In genomic region chr5:77032635-77033034, GRCh38 we compare ENCODE assay signal across 18 cellular contexts. TPM values are rescaled to one million over a fixed set of nuclear protein-coding genes. Genes with fewer than 3 reads are reported as not detected.
A peak's percentile ranks its signal among the peaks of the same experiment; 100 is the strongest.
DNase-seq lines count a peak whose midpoint lies in the region; ATAC-seq, FAIRE-seq and TF ChIP-seq lines count a peak whose summit lies in the region.
"Had no signal": no experiment of that assay in that cellular context is flagged by ENCODE, and none has a peak within 500 bp of the region (broad histone marks: within the 10 kb centered on the region; RNA-seq: fewer than 3 reads in every experiment).

No MANE protein-coding gene starts in this region.

- no peak for ATAC-seq in A549

- DNase-seq in A549 (ENCODE audit: low read depth in 1 of 2, low spot score in 1 of 2) = no peak
- no peak for DNase-seq in CD8-positive, alpha-beta memory T cell
- no peak for DNase-seq in MCF 10A (ENCODE audit: unreplicated experiment)
- DNase-seq in activated effector memory CD4-positive, alpha-beta T cell treated with anti-CD3 and anti-CD28 coated beads, Interleukin-2, amount 50 U/mL, for 16 hours = no peak
- no peak for DNase-seq in HUDEP-2 (lab: John Stamatoyannopoulos, UW; ENCODE audit: unreplicated experiment in 76 of 76)
- no peak for DNase-seq in T1000 (lab: John Stamatoyannopoulos, UW)
- DNase-seq: DMS79, GDM1, NCI-H1436, NCI-H2081 treated with DMSO at 0.1 percent for 48 hours, OCI-M1, RPMI8226, SW 1271 had no signal

- peaks cover 24% of the 10 kb centered on the region for H3K79me2 ChIP-seq in OCI-LY1 (ENCODE audit: insufficient read depth, low read length)

- no peaks in the 10 kb centered on the region for H3K27me3 Mint-ChIP-seq in CD8-positive, alpha-beta memory T cell
- no peaks in the 10 kb centered on the region for H3K27me3 Mint-ChIP-seq in brain
- H3K27me3 Mint-ChIP-seq in MCF 10A (ENCODE audit: insufficient read depth, unreplicated experiment) = no peaks in the 10 kb centered on the region

- H3K9me2 ChIP-seq in OCI-LY1 (ENCODE audit: low read depth, low read length) = no peaks in the 10 kb centered on the region

- TF ChIP-seq CTCF in A549 (IDR thresholded peaks at IDR 0.05) (no peak), OCI-LY1 (IDR thresholded peaks at IDR 0.05; ENCODE audit: low read length) (no peak), brain (conservative IDR thresholded peaks at IDR 0.05) (no peak), MCF 10A (IDR thresholded peaks at IDR 0.05; ENCODE audit: unreplicated experiment) (no peak)

- 70% methylated on average over 4 of the region's 4 CpGs for WGBS in A549 (ENCODE audit: missing lambda C conversion rate)

- H3K9me3 ChIP-seq in A549 = peaks cover 12% of the 10 kb centered on the region
- H3K9me3 ChIP-seq in CD8-positive, alpha-beta memory T cell (ENCODE audit: low read length) = peaks cover 6% of the 10 kb centered on the region
- peaks cover 15% of the 10 kb centered on the region for H3K9me3 ChIP-seq in OCI-LY1 (ENCODE audit: low read length)

- H3K27ac ChIP-seq in A549 (no peak overlapping the region), OCI-LY1 (ENCODE audit: low read depth, low read length, poor library complexity, severe bottlenecking) (no peak overlapping the region)
- H3K27ac ChIP-seq in CD8-positive, alpha-beta memory T cell (ENCODE audit: low read depth, low read length) = no peak overlapping the region

- peaks cover 9 to 41% (median 9%) of the 10 kb centered on the region in 3 donors for H3K36me3 Mint-ChIP-seq in CD8-positive, alpha-beta memory T cell
- H3K36me3 Mint-ChIP-seq in brain (peaks cover 38% of the 10 kb centered on the region), MCF 10A (ENCODE audit: insufficient read depth, unreplicated experiment) (peaks cover 27% of the 10 kb centered on the region)

- H3K9ac ChIP-seq in OCI-LY1 (ENCODE audit: low read length) = no peak overlapping the region

- intact Hi-C loops in MCF 10A (cut with micrococcal nuclease) = no loop called here

- CTCF ChIA-PET in A549 (lab: Yijun Ruan, JAX) (interaction anchor here (1.2 to 1.3 kb wide), 2 partner anchors 45 to 431 kb away, joined by 3 to 4 read pairs; no protein-coding TSS in a partner anchor), MCF 10A (lab: Yijun Ruan, JAX) (interaction anchor here (1.3 kb wide), 1 partner anchor 165 kb away, joined by 4 read pairs; no protein-coding TSS in a partner anchor)
- CTCF ChIA-PET in CD8-positive, alpha-beta memory T cell (lab: Charles Lee) = no interaction called here

- no peak for TF ChIP-seq EP300 in A549 (IDR thresholded peaks at IDR 0.05)

- H3K27me3 ChIP-seq in CD8-positive, alpha-beta memory T cell (ENCODE audit: insufficient read depth, low read length, poor library complexity, severe bottlenecking) = no peaks in the 10 kb centered on the region
- H3K27me3 ChIP-seq in OCI-LY1 (ENCODE audit: insufficient read depth, low read length) = no peaks in the 10 kb centered on the region

- H3K36me3 ChIP-seq in CD8-positive, alpha-beta memory T cell (ENCODE audit: insufficient read depth, low read length) = peaks cover 10% of the 10 kb centered on the region
- H3K36me3 ChIP-seq in OCI-LY1 (ENCODE audit: insufficient read depth, low read length) = peaks cover 37% of the 10 kb centered on the region

- H2AFZ ChIP-seq in OCI-LY1 (ENCODE audit: low read length) = no peak overlapping the region

- no peak overlapping the region for H3K4me2 ChIP-seq in A549
- peak overlapping the region; percentile 23; the same call in 1 of the 2 replicates for H3K4me2 ChIP-seq in OCI-LY1 (ENCODE audit: low read length)

- no peak for TF ChIP-seq RAD21 in A549 (conservative IDR thresholded peaks at IDR 0.05 in 1 of 2, IDR thresholded peaks at IDR 0.05 in 1 of 2)

- BruUV-seq in MCF 10A (replicated peaks; lab: Mats Ljungman, UMichigan) = no TSS peak

- H3K4me3 ChIP-seq in A549 = no peak overlapping the region
- H3K4me3 ChIP-seq in CD8-positive, alpha-beta memory T cell (ENCODE audit: low read length) = no peak overlapping the region
- H3K4me3 ChIP-seq in OCI-LY1 (ENCODE audit: low read depth, low read length, poor library complexity, severe bottlenecking) = no peak overlapping the region
- H3K4me3 ChIP-seq: HAP-1 had no signal

- no peaks in the 10 kb centered on the region for H4K20me1 ChIP-seq in OCI-LY1 (ENCODE audit: insufficient read depth, low read length)

- no peaks in the 10 kb centered on the region for H3F3A ChIP-seq in OCI-LY1 (ENCODE audit: insufficient read depth, low read length)

- no peak for FAIRE-seq in A549 (lab: Jason Lieb, UNC)
- FAIRE-seq: GM18507 had no signal

- peak overlapping the region in 5 of 7 donors; percentile 29 to 82 (median 44) for H3K4me3 Mint-ChIP-seq in CD8-positive, alpha-beta memory T cell
- peak overlapping the region; percentile 55 to 82 (median 58) for H3K4me3 Mint-ChIP-seq in brain
- H3K4me3 Mint-ChIP-seq in MCF 10A (ENCODE audit: unreplicated experiment) = no peak overlapping the region
- H3K4me3 Mint-ChIP-seq: CD14-positive monocyte had no signal

- peaks cover 31 to 57% (median 54%) of the 10 kb centered on the region in 3 donors for H3K4me1 Mint-ChIP-seq in CD8-positive, alpha-beta memory T cell
- H3K4me1 Mint-ChIP-seq in brain = peaks cover 48% of the 10 kb centered on the region
- no peaks in the 10 kb centered on the region for H3K4me1 Mint-ChIP-seq in MCF 10A (ENCODE audit: insufficient read depth, unreplicated experiment)

- POLR2A ChIA-PET in A549 (lab: Yijun Ruan, JAX) = no interaction called here
- POLR2A ChIA-PET in CD8-positive, alpha-beta memory T cell (lab: Charles Lee) = no interaction called here
- POLR2A ChIA-PET in MCF 10A (lab: Yijun Ruan, JAX) = interaction anchor here (0.6 to 1.0 kb wide), 2 partner anchors 14 to 372 kb away, joined by 3 read pairs; no protein-coding TSS in a partner anchor

- peaks cover 0 to 12% (median 9%) of the 10 kb centered on the region in 5 donors for H3K9me3 Mint-ChIP-seq in CD8-positive, alpha-beta memory T cell
- H3K9me3 Mint-ChIP-seq in brain (peaks cover 14 to 23% (median 19%) of the 10 kb centered on the region in 5 experiments), MCF 10A (ENCODE audit: unreplicated experiment) (peaks cover 13% of the 10 kb centered on the region)

- H3K4me1 ChIP-seq in A549 = peaks cover 11% of the 10 kb centered on the region
- peaks cover 23% of the 10 kb centered on the region for H3K4me1 ChIP-seq in CD8-positive, alpha-beta memory T cell (ENCODE audit: insufficient read depth, low read length)
- H3K4me1 ChIP-seq in OCI-LY1 (ENCODE audit: insufficient read depth, low read length, severe bottlenecking) = peaks cover 33% of the 10 kb centered on the region

- peak overlapping the region in 2 of 8 donors; percentile 47 to 65 for H3K27ac Mint-ChIP-seq in CD8-positive, alpha-beta memory T cell
- H3K27ac Mint-ChIP-seq in brain (peak overlapping the region in 2 of 5 experiments; percentile 45 to 51), MCF 10A (ENCODE audit: low read depth, unreplicated experiment) (no peak overlapping the region)

- TF ChIP-seq POLR2A in A549 (IDR thresholded peaks at IDR 0.05; ENCODE audit: low read length) = no peak

TF ChIP-seq in A549, 52 proteins besides CTCF, POLR2A, EP300 and RAD21 (continues in another document):
- TF ChIP-seq SREBF2 (IDR thresholded peaks at IDR 0.05) = no peak
- TF ChIP-seq CBX8 (IDR thresholded peaks at IDR 0.05) = no peak
- peak; percentile 68 for TF ChIP-seq MAFK (IDR thresholded peaks at IDR 0.05; ENCODE audit: partially characterized antibody)
- no peak for TF ChIP-seq MAZ (IDR thresholded peaks at IDR 0.05; ENCODE audit: borderline replicate concordance, low read depth, low read length)
- no peak for TF ChIP-seq REST (IDR thresholded peaks at IDR 0.05)
- no peak for TF ChIP-seq TFCP2L1 (CRISPR knock-in tag; IDR thresholded peaks at IDR 0.05)

RNA-seq across cellular contexts. Expression of gene AGGF1, which starts 2.4 kb away (rescaled TPM):
- 25.3 and 32.5 TPM in 2 replicates for polyA plus RNA-seq in A549 (2011; rRNA removed)
- 9.2 and 13.1 TPM in 2 replicates for polyA plus RNA-seq in A549 (2012; cell fraction: cytosol; rRNA removed)
- 7.7 and 13.3 TPM in 2 replicates for polyA plus RNA-seq in A549 (2012; cell fraction: nucleus; rRNA removed)
- polyA plus RNA-seq in A549 (2017; fragmentation: RNase III; extraction: RNeasy Plus Mini Kit Qiagen cat#74134 plus additional on column Dnase treatment) = 15.7 to 16.9 TPM (median 15.8 TPM) in 3 replicates
- polyA minus RNA-seq in A549 (2011; rRNA and poly(A)+ RNA removed) = 9.0 and 10.2 TPM in 2 replicates
- 10 to 100 TPM; 31.1 to 35.1 TPM for total RNA-seq in CD8-positive, alpha-beta memory T cell
- polyA plus RNA-seq in CD8-positive, alpha-beta memory T cell = 30.2 TPM
- 9.0 TPM for polyA plus RNA-seq in brain (ENCODE audit: insufficient read depth, low read depth, low replicate concordance)
- total RNA-seq in MCF 10A (2022) = 19.5 and 21.8 TPM in 2 replicates

RNA-seq across cellular contexts. Expression of gene ZBED3, which starts 54.5 kb away (rescaled TPM):
- polyA plus RNA-seq in A549 (2011; rRNA removed) (9.9 and 10.5 TPM in 2 replicates), A549 (2017; fragmentation: RNase III; extraction: RNeasy Plus Mini Kit Qiagen cat#74134 plus additional on column Dnase treatment) (3.7 to 4.2 TPM (median 4.1 TPM) in 3 replicates), brain (ENCODE audit: insufficient read depth, low read depth, low replicate concordance) (13.8 TPM)
- 3.0 and 4.3 TPM in 2 replicates for polyA plus RNA-seq in A549 (2012; cell fraction: cytosol; rRNA removed)
- polyA plus RNA-seq in A549 (2012; cell fraction: nucleus; rRNA removed) = 2.3 and 3.2 TPM in 2 replicates
- polyA minus RNA-seq in A549 (2011; rRNA and poly(A)+ RNA removed) = 5.8 and 6.0 TPM in 2 replicates
- 1 to 10 TPM; 1.3 to 1.5 TPM for total RNA-seq in CD8-positive, alpha-beta memory T cell
- 1.6 TPM for polyA plus RNA-seq in CD8-positive, alpha-beta memory T cell
- 9.8 and 14.8 TPM in 2 replicates for total RNA-seq in MCF 10A (2022)
